Comparison of ENCODE assay signal across 8 cellular contexts in genomic region chr14:105045710-105046326, GRCh38. TPM values are rescaled to one million over a fixed set of nuclear protein-coding genes. Genes with fewer than 3 reads are reported as not detected.
DNase-seq lines count a peak whose midpoint lies in the region; TF ChIP-seq lines count a peak whose summit lies in the region.

No MANE protein-coding gene starts in this region.

- H3K27ac ChIP-seq in SJSA1 (no peak overlapping the region), osteoblast (ENCODE audit: low read depth, low read length) (no peak overlapping the region), tibial artery (no peak overlapping the region)

- H3K9me3 ChIP-seq in SJSA1 (replicated peaks) (no peaks in the 10 kb centered on the region), osteoblast (ENCODE audit: low read depth, low read length) (no peaks in the 10 kb centered on the region), tibial artery (no peaks in the 10 kb centered on the region)

- no peak overlapping the region for H3K4me3 ChIP-seq in SJSA1
- no peak overlapping the region for H3K4me3 ChIP-seq in foreskin fibroblast (ENCODE audit: low read depth in 1 of 2, low read length in 2 of 2)
- peak overlapping the region; percentile 65 for H3K4me3 ChIP-seq in osteoblast (ENCODE audit: insufficient read depth, low read length)
- H3K4me3 ChIP-seq in tibial artery = no peak overlapping the region

- H3K79me2 ChIP-seq in osteoblast (ENCODE audit: insufficient read depth, low read length) = no peaks in the 10 kb centered on the region

- peak overlapping the region; percentile 77 for H3K4me2 ChIP-seq in osteoblast (ENCODE audit: insufficient read depth, low read length)

- H4K20me1 ChIP-seq in osteoblast (ENCODE audit: insufficient read depth, low read length) = no peaks in the 10 kb centered on the region

- H3K4me1 ChIP-seq in SJSA1 (replicated peaks) (no peaks in the 10 kb centered on the region), osteoblast (ENCODE audit: insufficient read depth, low read length) (no peaks in the 10 kb centered on the region), tibial artery (no peaks in the 10 kb centered on the region)

- no peaks in the 10 kb centered on the region for H3K36me3 ChIP-seq in SJSA1
- no peaks in the 10 kb centered on the region for H3K36me3 ChIP-seq in osteoblast (ENCODE audit: insufficient read depth, low read length)
- no peaks in the 10 kb centered on the region for H3K36me3 ChIP-seq in tibial artery

- H3K27me3 ChIP-seq in SJSA1 (replicated peaks) (no peaks in the 10 kb centered on the region), osteoblast (ENCODE audit: insufficient read depth, low read length) (no peaks in the 10 kb centered on the region), tibial artery (peaks cover 0 to 44% of the 10 kb centered on the region in 2 donors)

- intact Hi-C loops in tibial artery (cut with DNase I; ENCODE audit: low total_unique reads) = loop anchor here (2.0 kb wide), 1 partner anchor 149 kb away; no protein-coding TSS in a partner anchor

- DNase-seq in DMS 273 treated with DMSO at 0.1 percent for 48 hours (lab: John Stamatoyannopoulos, UW) (peak; percentile 53), H4 (ENCODE audit: low spot score) (peak; percentile 57), NAMALWA (ENCODE audit: low spot score) (peak; percentile 92), SJSA1 (ENCODE audit: low read depth in 1 of 2, low spot score in 2 of 2) (peak; percentile 83 to 86), foreskin fibroblast (peak in 1 of 2 donors; percentile 88), osteoblast (ENCODE audit: insufficient read length, low spot score, missing footprints) (peak; percentile 99), tibial artery (peak; percentile 86 to 91)
- DNase-seq in activated effector memory CD4-positive, alpha-beta T cell treated with anti-CD3 and anti-CD28 coated beads, Interleukin-2, amount 50 U/mL, for 16 hours = peak; percentile 97

- peak overlapping the region; percentile 82 for H2AFZ ChIP-seq in osteoblast (ENCODE audit: low read length)

- TF ChIP-seq CTCF in foreskin fibroblast (IDR thresholded peaks at IDR 0.05; ENCODE audit: low read depth, low read length) = peak; percentile 99
- TF ChIP-seq CTCF in osteoblast (IDR thresholded peaks at IDR 0.05; ENCODE audit: extremely low read depth, low read depth, low read length) = peak; percentile 99
- peak; percentile 100 for TF ChIP-seq CTCF in tibial artery (IDR thresholded peaks at IDR 0.05)

RNA-seq across cellular contexts. Expression of gene GPR132, which starts 19.4 kb away (rescaled TPM):
- 0.10 TPM in 1 of 2 replicates, not detected in the other for total RNA-seq in H4 (2014; rRNA removed; shearing (Covaris generic))
- not detected in 2 replicates for total RNA-seq in SJSA1 (2014; rRNA removed; shearing (Covaris generic))
- under 0.01 TPM in 2 replicates for total RNA-seq in osteoblast

RNA-seq across cellular contexts. Expression of gene CDCA4, which starts 24.9 kb away (rescaled TPM):
- 42.8 and 46.1 TPM in 2 replicates for total RNA-seq in H4 (2014; rRNA removed; shearing (Covaris generic))
- total RNA-seq in SJSA1 (2014; rRNA removed; shearing (Covaris generic)) = 63.2 and 83.6 TPM in 2 replicates
- total RNA-seq in osteoblast = 13.3 and 13.8 TPM in 2 replicates
